Comparison of ENCODE assay signal across 8 cellular contexts in the genomic region with DNA sequence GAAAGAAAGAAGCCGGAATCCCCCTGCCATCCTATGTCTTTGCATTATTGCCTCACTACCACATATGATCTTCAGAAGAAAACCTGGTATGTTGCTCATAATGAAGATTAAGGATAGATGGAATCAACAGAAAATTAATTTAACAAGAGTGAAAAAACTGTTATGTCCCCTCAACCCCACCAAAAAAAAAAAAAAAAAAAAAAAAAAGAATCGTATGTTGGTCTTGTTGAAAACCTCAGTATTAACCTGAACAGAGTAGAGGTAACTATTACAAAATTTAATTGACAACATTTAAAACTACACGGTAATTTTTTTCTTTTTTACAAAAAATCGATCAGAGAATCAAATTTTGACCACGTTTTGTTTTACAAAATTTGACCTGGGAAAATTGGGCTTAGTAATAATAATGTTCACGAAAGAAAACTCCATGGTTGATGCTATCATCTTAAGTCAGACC. TPM values are rescaled to one million over a fixed set of nuclear protein-coding genes. Genes with fewer than 3 reads are reported as not detected.
DNase-seq lines count a peak whose midpoint lies in the region; ATAC-seq and TF ChIP-seq lines count a peak whose summit lies in the region.

No MANE protein-coding gene starts in this region.

- peaks cover 32% of the 10 kb centered on the region for H3K36me3 Mint-ChIP-seq in T-helper 2 cell treated with Interferon-gamma antibody and Interleukin-4, amounts not matched to agents 5 μg/mL and 100 μg/mL, for 36 hours (ENCODE audit: low read depth)

- H3K27ac ChIP-seq in adrenal gland: peak overlapping the region; percentile 55 to 100 (median 99)
- H3K27ac ChIP-seq in layer of hippocampus (ENCODE audit: low read depth, low read length): peak overlapping the region; percentile 93
- peak overlapping the region; percentile 88 for H3K27ac ChIP-seq in temporal lobe (ENCODE audit: low read depth, low read length)

- peaks cover 12 to 24% of the 10 kb centered on the region in 2 donors for H3K4me1 ChIP-seq in adrenal gland (replicated peaks in 1 of 2)

- peaks cover 0 to 14% of the 10 kb centered on the region in 2 donors for H3K36me3 ChIP-seq in adrenal gland (replicated peaks in 1 of 2)

- H3K9me3 Mint-ChIP-seq in T-helper 2 cell treated with Interferon-gamma antibody and Interleukin-4, amounts not matched to agents 5 μg/mL and 100 μg/mL, for 36 hours: no peaks in the 10 kb centered on the region

- peak overlapping the region in 2 of 4 donors; percentile 66 to 98 for H3K4me3 ChIP-seq in adrenal gland

- H3K9me3 ChIP-seq in adrenal gland (replicated peaks in 1 of 3): no peaks in the 10 kb centered on the region

- ATAC-seq in GM19452 (IDR thresholded peaks at IDR 0.05; ENCODE audit: unreplicated experiment): no peak

- TF ChIP-seq POLR2A in adrenal gland (IDR thresholded peaks at IDR 0.05): no peak

- no peaks in the 10 kb centered on the region for H3K27me3 ChIP-seq in adrenal gland
- no peaks in the 10 kb centered on the region for H3K27me3 ChIP-seq in layer of hippocampus (ENCODE audit: control insufficient read depth, insufficient read depth, low read length)

- H3K27me3 Mint-ChIP-seq in T-helper 2 cell treated with Interferon-gamma antibody and Interleukin-4, amounts not matched to agents 5 μg/mL and 100 μg/mL, for 36 hours (ENCODE audit: low read depth): no peaks in the 10 kb centered on the region

- peak overlapping the region; percentile 99 for H3K27ac Mint-ChIP-seq in T-helper 2 cell treated with Interferon-gamma antibody and Interleukin-4, amounts not matched to agents 5 μg/mL and 100 μg/mL, for 36 hours

- peak in 1 of 6 experiments; percentile 41 for TF ChIP-seq CTCF in adrenal gland (IDR thresholded peaks at IDR 0.05)

- intact Hi-C loops in adrenal gland (cut with DNase I): no loop called here

- no peak for DNase-seq in T-helper 2 cell treated with Interferon-gamma antibody and Interleukin-4, amounts not matched to agents 5 μg/mL and 100 μg/mL, for 36 hours (ENCODE audit: low spot score)
- DNase-seq in T-helper 2 cell (no peak), adrenal gland (no peak), NCI-H1436 treated with DMSO at 0.1 percent for 48 hours (lab: John Stamatoyannopoulos, UW) (no peak), A172 (ENCODE audit: low spot score) (no peak)

- H3K4me1 Mint-ChIP-seq in T-helper 2 cell treated with Interferon-gamma antibody and Interleukin-4, amounts not matched to agents 5 μg/mL and 100 μg/mL, for 36 hours (ENCODE audit: low read depth): peaks cover 15% of the 10 kb centered on the region

- 25 to 35% (median 27%) methylated on average over 6 of the region's 6 CpGs for WGBS in adrenal gland, 4 donors

- peak overlapping the region; percentile 96 for H3K4me3 Mint-ChIP-seq in T-helper 2 cell treated with Interferon-gamma antibody and Interleukin-4, amounts not matched to agents 5 μg/mL and 100 μg/mL, for 36 hours

RNA-seq across cellular contexts. Expression of a gene that starts 0.8 kb away (rescaled TPM):
- total RNA-seq in adrenal gland (100 to 1,000 TPM; 165 to 301 (median 225) TPM), temporal lobe (260 TPM)
- polyA plus RNA-seq in adrenal gland: 100 to 1,000 TPM in 1 of 3 donors, 10 to 100 TPM in 2; 51.0 to 234 (median 64.4) TPM
- 354 and 416 TPM in 2 replicates for total RNA-seq in A172 (2014; rRNA removed; shearing (Covaris generic))

RNA-seq across cellular contexts. Expression of a gene that starts 29.2 kb away (rescaled TPM):
- total RNA-seq in adrenal gland (1 to 10 TPM; 1.8 to 8.4 (median 4.5) TPM), temporal lobe (0.49 TPM)
- 1 to 10 TPM; 1.8 to 4.3 (median 2.3) TPM for polyA plus RNA-seq in adrenal gland
- 0.69 and 1.6 TPM in 2 replicates for total RNA-seq in A172 (2014; rRNA removed; shearing (Covaris generic))
